ENCODE assay signal across 10 cellular contexts in genomic region chr12:124852329-124852831, GRCh38. TPM values are rescaled to one million over a fixed set of nuclear protein-coding genes. Genes with fewer than 3 reads are reported as not detected.
DNase-seq lines count a peak whose midpoint lies in the region; ATAC-seq and TF ChIP-seq lines count a peak whose summit lies in the region.
"Had no signal": no experiment of that assay in that cellular context is flagged by ENCODE, and none has a peak within 500 bp of the region (broad histone marks: within the 10 kb centered on the region; RNA-seq: fewer than 3 reads in every experiment).

No MANE protein-coding gene starts in this region.

- H2BK15ac ChIP-seq in IMR-90 (ENCODE audit: low read depth, low read length) = no peak overlapping the region

- H3K4me3 Mint-ChIP-seq in CD4-positive, alpha-beta memory T cell = no peak overlapping the region

- H3K18ac ChIP-seq in IMR-90 (ENCODE audit: low read depth, low read length) = peak overlapping the region; percentile 79

- no peak for TF ChIP-seq RAD21 in IMR-90 (IDR thresholded peaks at IDR 0.05; ENCODE audit: low read length)

- TF ChIP-seq CTCF in IMR-90 (conservative IDR thresholded peaks at IDR 0.05; ENCODE audit: low read depth, low read length) (no peak), spleen (IDR thresholded peaks at IDR 0.05 in 8 of 11, conservative IDR thresholded peaks at IDR 0.05 in 3 of 11) (no peak)

- no peaks in the 10 kb centered on the region for H3K9me3 Mint-ChIP-seq in CD4-positive, alpha-beta memory T cell

- POLR2A ChIA-PET in IMR-90 (lab: Charles Lee; ENCODE audit: unreplicated experiment) = no interaction called here
- POLR2A ChIA-PET in CD4-positive, alpha-beta memory T cell (lab: Charles Lee; ENCODE audit: partially characterized antibody) = no interaction called here

- H4K91ac ChIP-seq in IMR-90 (ENCODE audit: insufficient read depth, low read depth, low read length) = no peak overlapping the region; the same call in 1 of the 2 replicates

- H2AK9ac ChIP-seq in IMR-90 (replicated peaks; ENCODE audit: low read depth, low read length, poor library complexity) = no peak overlapping the region

- no TSS peak for BruUV-seq in IMR-90 (replicated peaks; lab: Mats Ljungman, UMichigan)

- no peak overlapping the region for H3K4ac ChIP-seq in IMR-90 (ENCODE audit: low read depth, low read length)

- H3K27me3 Mint-ChIP-seq in CD4-positive, alpha-beta memory T cell = no peaks in the 10 kb centered on the region

- in situ Hi-C loops in IMR-90 (cut with MboI; ENCODE audit: low sequenced_read_pairs) = no loop called here

- CTCF ChIA-PET in IMR-90 (lab: Yijun Ruan, JAX) = no interaction called here
- CTCF ChIA-PET in CD4-positive, alpha-beta memory T cell (lab: Charles Lee; ENCODE audit: partially characterized antibody) = no interaction called here

- no peak overlapping the region for H3K27ac Mint-ChIP-seq in CD4-positive, alpha-beta memory T cell

- H4K20me1 ChIP-seq in IMR-90 (ENCODE audit: insufficient read depth, low read length) = no peaks in the 10 kb centered on the region

- ATAC-seq in IMR-90 (ENCODE audit: low read depth) (peak; percentile 22; the same call in 1 of the 2 replicates), left colon (peak; percentile 76), HG02852 (IDR thresholded peaks at IDR 0.05; ENCODE audit: unreplicated experiment) (no peak)

- H4K8ac ChIP-seq in IMR-90 (ENCODE audit: low read depth in 2 of 2, low read length in 2 of 2) = peak overlapping the region; percentile 25 to 61; a peak in 2 of 4 replicates

- no peak overlapping the region for H2BK20ac ChIP-seq in IMR-90 (ENCODE audit: low read depth, low read length)

- peak overlapping the region; percentile 49; the same call in 1 of the 2 replicates for H2BK120ac ChIP-seq in IMR-90 (ENCODE audit: low read depth, low read length)

- intact Hi-C loops in IMR-90 (cut with micrococcal nuclease) = no loop called here
- intact Hi-C loops in left colon (cut with DNase I, micrococcal nuclease) = no loop called here
- intact Hi-C loops in spleen (cut with DNase I; ENCODE audit: low total_unique reads) = no loop called here
- intact Hi-C loops in CD4-positive, alpha-beta memory T cell (cut with micrococcal nuclease) = no loop called here

- peaks cover 0 to 2% (median 0%) of the 10 kb centered on the region in 4 donors for H3K4me1 Mint-ChIP-seq in CD4-positive, alpha-beta memory T cell

- H3K14ac ChIP-seq in IMR-90 (replicated peaks; ENCODE audit: low read depth, low read length) = no peak overlapping the region

- no peaks in the 10 kb centered on the region for H3K9me3 ChIP-seq in IMR-90 (ENCODE audit: control insufficient read depth, insufficient read depth, low read length)
- H3K9me3 ChIP-seq in spleen = no peaks in the 10 kb centered on the region
- no peaks in the 10 kb centered on the region for H3K9me3 ChIP-seq in CD4-positive, alpha-beta memory T cell (ENCODE audit: control insufficient read depth in 1 of 2, low read length in 2 of 2)

- no peak overlapping the region for H2BK5ac ChIP-seq in IMR-90 (ENCODE audit: low read depth, low read length, poor library complexity, severe bottlenecking)

- DNase-seq in IMR-90 (no peak), left colon (peak; percentile 57 to 76), spleen (peak; percentile 88), islet precursor cell (no peak)
- no peak for DNase-seq in activated CD4-positive, alpha-beta T cell treated with anti-CD3 and anti-CD28 coated beads, Interleukin-2, amount 50 U/mL, for 48 hours
- DNase-seq in CD4-positive, alpha-beta memory T cell = no peak
- DNase-seq: KG1 had no signal

- H3K4me3 ChIP-seq in IMR-90 (ENCODE audit: insufficient read depth, low read depth, low read length) = no peak overlapping the region
- peak overlapping the region in 1 of 8 donors; percentile 13 for H3K4me3 ChIP-seq in spleen
- no peak overlapping the region for H3K4me3 ChIP-seq in CD4-positive, alpha-beta memory T cell (ENCODE audit: low read length in 2 of 2)

- TF ChIP-seq POLR2A in IMR-90 (IDR thresholded peaks at IDR 0.05; ENCODE audit: low read depth, low read length) (no peak), spleen (IDR thresholded peaks at IDR 0.05) (no peak)

- 78% methylated on average over 3 of the region's 13 CpGs; no CpG with 5 or more reads in 1 of the 2 experiments for WGBS in IMR-90 (ENCODE audit: extremely low coverage in 2 of 2, insufficient read length in 1 of 2), 2 experiments
- 29 to 53% (median 43%) methylated on average over 11 to 13 of the region's 13 CpGs for WGBS in spleen, 5 donors

- dilution Hi-C loops in IMR-90 (cut with HindIII; ENCODE audit: low sequenced_read_pairs, unreplicated experiment) = no loop called here

- no peak overlapping the region for H3K56ac ChIP-seq in IMR-90 (ENCODE audit: extremely low read depth, insufficient read depth, low read length)

- H4K5ac ChIP-seq in IMR-90 (ENCODE audit: low read depth, low read length) = peak overlapping the region; percentile 92; the same call in 1 of the 2 replicates

- H2AK5ac ChIP-seq in IMR-90 (ENCODE audit: low read depth, low read length) = no peak overlapping the region

- H2AFZ ChIP-seq in IMR-90 (replicated peaks; ENCODE audit: low read length, poor library complexity) = peak overlapping the region; percentile 76
- H2AFZ ChIP-seq: parathyroid adenoma had no signal

- H3K79me1 ChIP-seq in IMR-90 (ENCODE audit: low read depth in 1 of 2, low read length in 2 of 2) = no peaks in the 10 kb centered on the region

- H3K23ac ChIP-seq in IMR-90 (ENCODE audit: low read depth, low read length) = no peak overlapping the region

- H3K27ac ChIP-seq in IMR-90 (ENCODE audit: insufficient read depth, low read length) (no peak overlapping the region), angular gyrus (ENCODE audit: low read depth, low read length) (peak overlapping the region; percentile 62), spleen (peak overlapping the region in 7 of 8 donors; percentile 28 to 72 (median 66))
- no peak overlapping the region for H3K27ac ChIP-seq in CD4-positive, alpha-beta memory T cell (ENCODE audit: low read depth, low read length)
- H3K27ac ChIP-seq: parathyroid adenoma had no signal

- H3K27me3 ChIP-seq in IMR-90 (ENCODE audit: control insufficient read depth, insufficient read depth, low read length) (no peaks in the 10 kb centered on the region), spleen (replicated peaks in 1 of 7) (no peaks in the 10 kb centered on the region)
- no peaks in the 10 kb centered on the region for H3K27me3 ChIP-seq in CD4-positive, alpha-beta memory T cell (ENCODE audit: insufficient read depth, low read length)

- H3K4me1 ChIP-seq in IMR-90 (ENCODE audit: control insufficient read depth, insufficient read depth, low read length) = peaks cover 11% of the 10 kb centered on the region
- H3K4me1 ChIP-seq in spleen = peaks cover 0 to 58% (median 36%) of the 10 kb centered on the region in 6 donors
- H3K4me1 ChIP-seq in CD4-positive, alpha-beta memory T cell (ENCODE audit: insufficient read depth, low read length) = no peaks in the 10 kb centered on the region
- H3K4me1 ChIP-seq: parathyroid adenoma had no signal

- H3K4me2 ChIP-seq in IMR-90 (ENCODE audit: low read depth, low read length) = no peak overlapping the region

- H3K36me3 ChIP-seq in IMR-90 (ENCODE audit: control insufficient read depth, insufficient read depth, low read length) (no peaks in the 10 kb centered on the region), spleen (no peaks in the 10 kb centered on the region)
- no peaks in the 10 kb centered on the region for H3K36me3 ChIP-seq in CD4-positive, alpha-beta memory T cell (ENCODE audit: insufficient read depth, low read length)

- H3K9ac ChIP-seq in IMR-90 (ENCODE audit: low read depth, low read length) = no peak overlapping the region
- H3K9ac ChIP-seq: parathyroid adenoma had no signal

- H3K9me1 ChIP-seq in IMR-90 (ENCODE audit: insufficient read depth, low read length) = peaks cover 10% of the 10 kb centered on the region

- no peaks in the 10 kb centered on the region for H3K36me3 Mint-ChIP-seq in CD4-positive, alpha-beta memory T cell

TF ChIP-seq in IMR-90, 13 proteins besides CTCF, POLR2A, EP300 and RAD21:
- peak; percentile 64 for TF ChIP-seq CEBPB (IDR thresholded peaks at IDR 0.05; ENCODE audit: low read depth, low read length)
- no peak for TF ChIP-seq CHD1 (IDR thresholded peaks at IDR 0.05; ENCODE audit: low read depth, low read length)
- no peak for TF ChIP-seq USF2 (IDR thresholded peaks at IDR 0.05; ENCODE audit: low read depth, low read length)
- TF ChIP-seq BHLHE40 (IDR thresholded peaks at IDR 0.05; ENCODE audit: low read depth, low read length) = no peak
- no peak for TF ChIP-seq RFX5 (IDR thresholded peaks at IDR 0.05; ENCODE audit: low read depth, low read length)

RNA-seq across cellular contexts. Expression of gene SCARB1, which starts 11.3 kb away (rescaled TPM):
- total RNA-seq in IMR-90 (2012; rRNA removed) (3.0 and 3.6 TPM in 2 replicates), left colon (10 to 100 TPM; 39.1 to 66.1 TPM), spleen (10 to 100 TPM; 22.0 to 59.3 (median 32.6) TPM)
- polyA plus RNA-seq in IMR-90 (2012; rRNA removed) (24.8 and 27.0 TPM in 2 replicates), spleen (10 to 100 TPM; 11.9 to 19.5 (median 19.2) TPM)
- 20.5 and 47.8 TPM in 2 replicates for polyA plus RNA-seq in IMR-90 (2012; cell fraction: cytosol; rRNA removed)
- 36.2 and 109 TPM in 2 replicates for polyA plus RNA-seq in IMR-90 (2012; cell fraction: nucleus; rRNA removed; ENCODE audit: low replicate concordance)
- total RNA-seq in CD4-positive, alpha-beta memory T cell = 1 to 10 TPM; 2.2 to 2.6 TPM
- 1 to 10 TPM; 1.5 to 1.6 TPM for polyA plus RNA-seq in CD4-positive, alpha-beta memory T cell

Comparison
In these comparisons a context has a peak if more than half of its experiments do, and no peak if none do; other contexts are left out.
1. DNase-seq: peak in left colon (2 of 2) and spleen (single experiment); none in IMR-90 (single experiment), activated CD4-positive, alpha-beta T cell treated with anti-CD3 and anti-CD28 coated beads, Interleukin-2, amount 50 U/mL, for 48 hours (0 of 2), CD4-positive, alpha-beta memory T cell (0 of 5) and islet precursor cell (single experiment).
2. H3K27ac ChIP-seq: peak in angular gyrus (single experiment) and spleen (7 of 8); none in IMR-90 (single experiment) and CD4-positive, alpha-beta memory T cell (single experiment).